1 cellular context compared by ENCODE assay signal in genomic region chr15:51853987-51854386, GRCh38.
TF ChIP-seq lines count a peak whose summit lies in the region.

No MANE protein-coding gene starts in this region.

TF ChIP-seq in liver, 16 proteins besides CTCF, POLR2A, EP300 and RAD21:
- TF ChIP-seq ATF3 (IDR thresholded peaks at IDR 0.05) (no peak), MAX (IDR thresholded peaks at IDR 0.05) (peak; percentile 65), TAF1 (conservative IDR thresholded peaks at IDR 0.05) (no peak), HNF4G (IDR thresholded peaks at IDR 0.05) (peak; percentile 77), NR2F2 (IDR thresholded peaks at IDR 0.05) (no peak), RXRA (IDR thresholded peaks at IDR 0.05) (peak; percentile 71 to 80), HNF4A (conservative IDR thresholded peaks at IDR 0.05) (peak; percentile 95 to 97), FOXA2 (IDR thresholded peaks at IDR 0.05) (peak; percentile 27), YY1 (IDR thresholded peaks at IDR 0.05) (peak; percentile 57), REST (IDR thresholded peaks at IDR 0.05) (no peak), SP1 (IDR thresholded peaks at IDR 0.05) (peak; percentile 46), JUND (IDR thresholded peaks at IDR 0.05) (peak; percentile 49 to 75)
TF ChIP-seq in liver: peak in this region for 8.
